ENCODE assay signal across 12 cellular contexts in the genomic region with DNA sequence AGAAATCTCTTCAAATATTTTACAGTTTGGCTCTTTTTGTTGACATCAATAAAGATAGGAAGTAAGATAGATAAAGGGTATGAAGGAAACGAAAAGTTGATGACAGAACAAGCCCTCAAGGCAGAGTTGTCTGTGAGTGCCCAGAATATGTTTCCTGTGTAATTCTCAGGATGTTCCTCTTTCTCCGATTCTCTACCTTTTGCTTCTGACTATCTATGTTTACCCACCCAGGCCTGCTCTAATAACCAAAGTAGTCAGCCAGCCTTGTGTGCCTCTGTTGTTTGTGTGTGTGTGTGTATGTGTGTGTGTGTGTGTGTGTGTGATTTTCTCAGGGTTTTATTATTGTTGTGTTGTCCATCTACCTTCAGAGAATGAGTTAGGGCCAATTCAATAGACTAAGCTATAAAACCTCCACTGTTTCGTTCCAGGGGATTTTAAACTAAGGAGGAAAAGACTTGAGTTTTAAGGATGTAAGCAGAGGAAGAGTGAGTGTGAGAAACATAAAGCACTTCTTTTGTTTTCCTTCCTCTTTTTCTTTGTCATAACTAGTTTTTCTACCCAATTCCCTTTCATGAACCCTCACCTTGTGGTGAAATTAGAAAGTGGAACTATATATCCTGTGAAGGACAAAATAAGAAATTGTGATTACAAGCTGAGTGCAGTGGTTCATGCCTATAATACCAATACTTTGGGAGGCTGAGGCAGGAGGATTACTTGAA.
DNase-seq lines count a peak whose midpoint lies in the region; ATAC-seq and FAIRE-seq lines count a peak whose summit lies in the region.
"Had no signal": no experiment of that assay in that cellular context is flagged by ENCODE, and none has a peak within 500 bp of the region (broad histone marks: within the 10 kb centered on the region; RNA-seq: fewer than 3 reads in every experiment).

No MANE protein-coding gene starts in this region.

- ATAC-seq in GM19438 (IDR thresholded peaks at IDR 0.05; ENCODE audit: low read depth, unreplicated experiment) (peak; percentile 89), HG03060 (IDR thresholded peaks at IDR 0.05; ENCODE audit: low read depth, unreplicated experiment) (peak; percentile 62)

- peak; percentile 25 for DNase-seq in CD1c-positive myeloid dendritic cell (ENCODE audit: extremely low spot score)
- peak; percentile 52 for DNase-seq in NOMO-1 treated with dmso at 0.1 percent for 144 hours (lab: John Stamatoyannopoulos, UW; ENCODE audit: unreplicated experiment)
- DNase-seq in NCI-H1048 (lab: John Stamatoyannopoulos, UW), result no peak
- no peak for DNase-seq in NCI-H1436 treated with DMSO at 0.1 percent for 48 hours (lab: John Stamatoyannopoulos, UW)
- DNase-seq in urothelium cell line (ENCODE audit: low spot score), result no peak
- no peak for DNase-seq in cerebellar cortex (ENCODE audit: low spot score)
- DNase-seq: activated effector memory CD4-positive, alpha-beta T cell treated with Interleukin-2 at 50 U/mL for 16 hours; GOT3; NCI-H1930; T-helper 2 cell had no signal

- FAIRE-seq in urothelium cell line (lab: Jason Lieb, UNC), result no peak

Comparison
In these comparisons a context has a peak if more than half of its experiments do, and no peak if none do; other contexts are left out.
1. DNase-seq: peak in CD1c-positive myeloid dendritic cell (single experiment) and NOMO-1 treated with dmso at 0.1 percent for 144 hours (single experiment); none in NCI-H1048 (single experiment), NCI-H1436 treated with DMSO at 0.1 percent for 48 hours (single experiment), urothelium cell line (single experiment) and cerebellar cortex (single experiment).